In the genomic region with DNA sequence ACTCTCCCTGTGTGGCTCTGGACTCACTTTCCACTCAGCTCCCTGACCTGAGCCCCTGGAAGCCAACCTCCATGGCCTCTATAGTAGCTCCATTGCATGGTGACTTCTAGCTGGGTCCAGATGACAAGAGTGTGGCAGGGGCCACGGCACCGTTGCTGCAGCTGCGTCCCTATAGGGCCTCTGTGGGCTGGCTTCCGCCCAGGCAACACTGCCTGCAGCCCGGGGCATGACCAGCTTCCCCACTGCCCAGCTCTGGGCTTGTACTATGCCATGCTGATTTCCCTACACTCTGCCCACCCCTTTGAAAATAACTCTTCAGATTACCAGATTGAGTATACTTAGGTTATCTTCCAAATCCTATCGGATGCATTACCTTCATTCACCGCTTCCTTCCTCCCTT, we compare ENCODE assay signal across 7 cellular contexts.
"Had no signal": no experiment of that assay in that cellular context is flagged by ENCODE, and none has a peak within 500 bp of the region (broad histone marks: within the 10 kb centered on the region; RNA-seq: fewer than 3 reads in every experiment).

No MANE protein-coding gene starts in this region.

- H3K4me1 ChIP-seq: HAP-1 had no signal

- H2AFZ ChIP-seq: GM23338 had no signal

- H3K4me3 ChIP-seq: GM23338, HAP-1 had no signal

- H3K4me2 ChIP-seq: GM23338 had no signal

- H3K27ac ChIP-seq: HL-60 had no signal

- FAIRE-seq: HepG2 had no signal

- DNase-seq: H7, HFFc6 had no signal

- ATAC-seq: GM23338, HCT116, HepG2 had no signal

- H3K36me3 ChIP-seq: HAP-1 had no signal

- H3K9me3 ChIP-seq: HAP-1 had no signal
